Comparison of ENCODE assay signal across 22 cellular contexts in genomic region chr17:38710985-38711384, GRCh38. TPM values are rescaled to one million over a fixed set of nuclear protein-coding genes. Genes with fewer than 3 reads are reported as not detected.
DNase-seq lines count a peak whose midpoint lies in the region; ATAC-seq and TF ChIP-seq lines count a peak whose summit lies in the region.
"Had no signal": no experiment of that assay in that cellular context is flagged by ENCODE, and none has a peak within 500 bp of the region (broad histone marks: within the 10 kb centered on the region; RNA-seq: fewer than 3 reads in every experiment).

No MANE protein-coding gene starts in this region.

- no peak overlapping the region for H3K4me3 ChIP-seq in CD4-positive, CD25-positive, alpha-beta regulatory T cell (ENCODE audit: low read depth, low read length)
- H3K4me3 ChIP-seq in CD8-positive, alpha-beta memory T cell (ENCODE audit: low read length): no peak overlapping the region
- H3K4me3 ChIP-seq: SJSA1, smooth muscle cell, testis had no signal

- no peak for DNase-seq in CD4-positive, CD25-positive, alpha-beta regulatory T cell
- DNase-seq in CD8-positive, alpha-beta memory T cell: no peak
- DNase-seq in activated T-helper 1 cell treated with anti-CD3 and anti-CD28 coated beads, Interleukin-12 subunit alpha, Interleukin-12 subunit beta, Interleukin-2, Interleukin-4 antibody, amounts not matched to agents 30 ng/mL and 10 ng/mL and 1 ng/mL, durations not matched to agents 14 hours and 24 hours and 36 hours (ENCODE audit: low spot score): no peak
- no peak for DNase-seq in nephron progenitor cell
- DNase-seq in stimulated activated CD4-positive, alpha-beta T cell treated with anti-CD3 and anti-CD28 coated beads, Interleukin-4, amount 100 ng/mL, for 4 hours: no peak
- no peak for DNase-seq in activated T-helper 2 cell treated with anti-CD3 and anti-CD28 coated beads, Interferon-gamma antibody, Interleukin-2, Interleukin-4, amounts not matched to agents 10 μg/mL and 5 μg/mL and 100 μg/mL, durations not matched to agents 14 hours and 24 hours and 36 hours (ENCODE audit: low spot score)
- DNase-seq: activated CD4-positive, alpha-beta T cell treated with anti-CD3 and anti-CD28 coated beads for 4 hours; activated T-cell treated with anti-CD3 and anti-CD28 coated beads, Interleukin-2, amount 50 U/mL, for 4 hours; anterior cingulate cortex; DMS53; NCI-H1417 treated with DMSO at 0.1 percent for 48 hours; NCI-H2171; NCI-H774; PC-3; posterior cingulate gyrus; stimulated activated CD4-positive, alpha-beta T cell treated with anti-CD3 and anti-CD28 coated beads, Interleukin-4, amount 100 ng/mL, for 24 hours; testis had no signal

- peaks cover 0 to 3% (median 0%) of the 10 kb centered on the region in 7 donors for H3K9me3 Mint-ChIP-seq in CD4-positive, CD25-positive, alpha-beta regulatory T cell
- no peaks in the 10 kb centered on the region for H3K9me3 Mint-ChIP-seq in CD8-positive, alpha-beta memory T cell
- H3K9me3 Mint-ChIP-seq in activated T-helper 1 cell treated with anti-CD3 and anti-CD28 coated beads, Interleukin-12 subunit alpha, Interleukin-12 subunit beta, Interleukin-2, Interleukin-4 antibody, amounts not matched to agents 30 ng/mL and 10 ng/mL and 1 ng/mL, durations not matched to agents 14 hours and 24 hours and 36 hours: no peaks in the 10 kb centered on the region
- no peaks in the 10 kb centered on the region for H3K9me3 Mint-ChIP-seq in nephron progenitor cell
- no peaks in the 10 kb centered on the region for H3K9me3 Mint-ChIP-seq in activated T-helper 2 cell treated with anti-CD3 and anti-CD28 coated beads, Interferon-gamma antibody, Interleukin-2, Interleukin-4, amounts not matched to agents 10 μg/mL and 5 μg/mL and 100 μg/mL, durations not matched to agents 14 hours and 24 hours and 36 hours
- H3K9me3 Mint-ChIP-seq: activated T-cell treated with anti-CD3 and anti-CD28 coated beads, Interleukin-2, amount 50 U/mL, for 4 hours; central memory CD8-positive, alpha-beta T cell had no signal

- intact Hi-C loops in activated T-helper 1 cell treated with anti-CD3 and anti-CD28 coated beads, Interleukin-12 subunit alpha, Interleukin-12 subunit beta, Interleukin-2, Interleukin-4 antibody, amounts not matched to agents 30 ng/mL and 10 ng/mL and 1 ng/mL, durations not matched to agents 14 hours and 24 hours and 36 hours (cut with micrococcal nuclease): no loop called here
- intact Hi-C loops in activated T-helper 2 cell treated with anti-CD3 and anti-CD28 coated beads, Interferon-gamma antibody, Interleukin-2, Interleukin-4, amounts not matched to agents 10 μg/mL and 5 μg/mL and 100 μg/mL, durations not matched to agents 14 hours and 24 hours and 36 hours (cut with micrococcal nuclease): no loop called here

- H3K36me3 ChIP-seq in CD4-positive, CD25-positive, alpha-beta regulatory T cell (ENCODE audit: control insufficient read depth, insufficient read depth, low read length): peaks cover 78% of the 10 kb centered on the region
- peaks cover 79% of the 10 kb centered on the region for H3K36me3 ChIP-seq in CD8-positive, alpha-beta memory T cell (ENCODE audit: insufficient read depth, low read length)

- H3K4me3 Mint-ChIP-seq in CD4-positive, CD25-positive, alpha-beta regulatory T cell: peak overlapping the region in 2 of 4 donors; percentile 31 to 35
- H3K4me3 Mint-ChIP-seq in CD8-positive, alpha-beta memory T cell: peak overlapping the region in 1 of 7 donors; percentile 15
- H3K4me3 Mint-ChIP-seq in activated T-helper 1 cell treated with anti-CD3 and anti-CD28 coated beads, Interleukin-12 subunit alpha, Interleukin-12 subunit beta, Interleukin-2, Interleukin-4 antibody, amounts not matched to agents 30 ng/mL and 10 ng/mL and 1 ng/mL, durations not matched to agents 14 hours and 24 hours and 36 hours: no peak overlapping the region
- peak overlapping the region; percentile 59 for H3K4me3 Mint-ChIP-seq in nephron progenitor cell
- no peak overlapping the region for H3K4me3 Mint-ChIP-seq in activated T-helper 2 cell treated with anti-CD3 and anti-CD28 coated beads, Interferon-gamma antibody, Interleukin-2, Interleukin-4, amounts not matched to agents 10 μg/mL and 5 μg/mL and 100 μg/mL, durations not matched to agents 14 hours and 24 hours and 36 hours (ENCODE audit: low read depth)
- H3K4me3 Mint-ChIP-seq: B cell; central memory CD8-positive, alpha-beta T cell had no signal

- no peaks in the 10 kb centered on the region for H3K9me3 ChIP-seq in CD4-positive, CD25-positive, alpha-beta regulatory T cell (ENCODE audit: control insufficient read depth in 2 of 2, low read length in 2 of 2)
- H3K9me3 ChIP-seq in CD8-positive, alpha-beta memory T cell (ENCODE audit: low read length): no peaks in the 10 kb centered on the region
- H3K9me3 ChIP-seq: SJSA1, testis had no signal

- no peak overlapping the region for H3K27ac ChIP-seq in CD4-positive, CD25-positive, alpha-beta regulatory T cell (ENCODE audit: insufficient read depth, low read length, poor library complexity, severe bottlenecking)
- H3K27ac ChIP-seq in CD8-positive, alpha-beta memory T cell (ENCODE audit: low read depth, low read length): no peak overlapping the region
- H3K27ac ChIP-seq: SJSA1, testis had no signal

- H3K27me3 Mint-ChIP-seq in CD4-positive, CD25-positive, alpha-beta regulatory T cell: no peaks in the 10 kb centered on the region
- H3K27me3 Mint-ChIP-seq in CD8-positive, alpha-beta memory T cell: no peaks in the 10 kb centered on the region
- no peaks in the 10 kb centered on the region for H3K27me3 Mint-ChIP-seq in activated T-helper 1 cell treated with anti-CD3 and anti-CD28 coated beads, Interleukin-12 subunit alpha, Interleukin-12 subunit beta, Interleukin-2, Interleukin-4 antibody, amounts not matched to agents 30 ng/mL and 10 ng/mL and 1 ng/mL, durations not matched to agents 14 hours and 24 hours and 36 hours (ENCODE audit: insufficient read depth)
- no peaks in the 10 kb centered on the region for H3K27me3 Mint-ChIP-seq in nephron progenitor cell (ENCODE audit: low read depth, poor library complexity)
- H3K27me3 Mint-ChIP-seq in activated T-helper 2 cell treated with anti-CD3 and anti-CD28 coated beads, Interferon-gamma antibody, Interleukin-2, Interleukin-4, amounts not matched to agents 10 μg/mL and 5 μg/mL and 100 μg/mL, durations not matched to agents 14 hours and 24 hours and 36 hours (ENCODE audit: low read depth): no peaks in the 10 kb centered on the region
- H3K27me3 Mint-ChIP-seq: B cell; central memory CD8-positive, alpha-beta T cell had no signal

- H3K27ac Mint-ChIP-seq in CD4-positive, CD25-positive, alpha-beta regulatory T cell: peak overlapping the region in 2 of 3 donors; percentile 45 to 71
- H3K27ac Mint-ChIP-seq in CD8-positive, alpha-beta memory T cell: peak overlapping the region in 6 of 8 donors; percentile 14 to 70 (median 52)
- H3K27ac Mint-ChIP-seq in activated T-helper 1 cell treated with anti-CD3 and anti-CD28 coated beads, Interleukin-12 subunit alpha, Interleukin-12 subunit beta, Interleukin-2, Interleukin-4 antibody, amounts not matched to agents 30 ng/mL and 10 ng/mL and 1 ng/mL, durations not matched to agents 14 hours and 24 hours and 36 hours: peak overlapping the region; percentile 73
- H3K27ac Mint-ChIP-seq in nephron progenitor cell: peak overlapping the region; percentile 68
- no peak overlapping the region for H3K27ac Mint-ChIP-seq in activated T-helper 2 cell treated with anti-CD3 and anti-CD28 coated beads, Interferon-gamma antibody, Interleukin-2, Interleukin-4, amounts not matched to agents 10 μg/mL and 5 μg/mL and 100 μg/mL, durations not matched to agents 14 hours and 24 hours and 36 hours
- H3K27ac Mint-ChIP-seq: B cell had no signal

- H3K4me1 ChIP-seq in CD4-positive, CD25-positive, alpha-beta regulatory T cell (ENCODE audit: control insufficient read depth, insufficient read depth, low read length, poor library complexity, severe bottlenecking): peaks cover 26% of the 10 kb centered on the region
- H3K4me1 ChIP-seq in CD8-positive, alpha-beta memory T cell (ENCODE audit: insufficient read depth, low read length): peaks cover 42% of the 10 kb centered on the region

- no peaks in the 10 kb centered on the region for H3K27me3 ChIP-seq in CD4-positive, CD25-positive, alpha-beta regulatory T cell (ENCODE audit: control insufficient read depth, insufficient read depth, low read length)
- no peaks in the 10 kb centered on the region for H3K27me3 ChIP-seq in CD8-positive, alpha-beta memory T cell (ENCODE audit: insufficient read depth, low read length, poor library complexity, severe bottlenecking)
- H3K27me3 ChIP-seq: SJSA1, testis had no signal

- H3K36me3 Mint-ChIP-seq in CD4-positive, CD25-positive, alpha-beta regulatory T cell: peaks cover 43% of the 10 kb centered on the region
- H3K36me3 Mint-ChIP-seq in CD8-positive, alpha-beta memory T cell: peaks cover 0 to 91% (median 12%) of the 10 kb centered on the region in 3 donors
- H3K36me3 Mint-ChIP-seq in activated T-helper 1 cell treated with anti-CD3 and anti-CD28 coated beads, Interleukin-12 subunit alpha, Interleukin-12 subunit beta, Interleukin-2, Interleukin-4 antibody, amounts not matched to agents 30 ng/mL and 10 ng/mL and 1 ng/mL, durations not matched to agents 14 hours and 24 hours and 36 hours (ENCODE audit: low read depth): peaks cover 64% of the 10 kb centered on the region
- peaks cover 31% of the 10 kb centered on the region for H3K36me3 Mint-ChIP-seq in nephron progenitor cell (ENCODE audit: low read depth)
- peaks cover 87% of the 10 kb centered on the region for H3K36me3 Mint-ChIP-seq in activated T-helper 2 cell treated with anti-CD3 and anti-CD28 coated beads, Interferon-gamma antibody, Interleukin-2, Interleukin-4, amounts not matched to agents 10 μg/mL and 5 μg/mL and 100 μg/mL, durations not matched to agents 14 hours and 24 hours and 36 hours (ENCODE audit: low read depth)

- H3K4me1 Mint-ChIP-seq in CD4-positive, CD25-positive, alpha-beta regulatory T cell: peaks cover 5 to 64% (median 33%) of the 10 kb centered on the region in 4 donors
- H3K4me1 Mint-ChIP-seq in CD8-positive, alpha-beta memory T cell: peaks cover 35 to 56% (median 41%) of the 10 kb centered on the region in 3 donors
- peaks cover 75% of the 10 kb centered on the region for H3K4me1 Mint-ChIP-seq in activated T-helper 1 cell treated with anti-CD3 and anti-CD28 coated beads, Interleukin-12 subunit alpha, Interleukin-12 subunit beta, Interleukin-2, Interleukin-4 antibody, amounts not matched to agents 30 ng/mL and 10 ng/mL and 1 ng/mL, durations not matched to agents 14 hours and 24 hours and 36 hours (ENCODE audit: low read depth)
- peaks cover 67% of the 10 kb centered on the region for H3K4me1 Mint-ChIP-seq in nephron progenitor cell
- H3K4me1 Mint-ChIP-seq in activated T-helper 2 cell treated with anti-CD3 and anti-CD28 coated beads, Interferon-gamma antibody, Interleukin-2, Interleukin-4, amounts not matched to agents 10 μg/mL and 5 μg/mL and 100 μg/mL, durations not matched to agents 14 hours and 24 hours and 36 hours (ENCODE audit: low read depth): peaks cover 49% of the 10 kb centered on the region

- TF ChIP-seq CTCF in nephron progenitor cell (IDR thresholded peaks at IDR 0.05): no peak

- POLR2A ChIA-PET in CD8-positive, alpha-beta memory T cell (lab: Charles Lee): interaction anchor here (0.5 to 1.0 kb wide), 3 partner anchors 18 to 489 kb away, joined by 3 to 4 read pairs (median 3); no protein-coding TSS in a partner anchor

- ATAC-seq in CD4-positive, CD25-positive, alpha-beta regulatory T cell (ENCODE audit: low read depth in 2 of 2): no peak
- no peak for ATAC-seq in GM18870 (IDR thresholded peaks at IDR 0.05; ENCODE audit: unreplicated experiment)
- ATAC-seq: activated T-cell treated with anti-CD3 and anti-CD28 coated beads, Interleukin-2, amount 50 U/mL, for 4 hours; PC-3 had no signal

- CTCF ChIA-PET in CD8-positive, alpha-beta memory T cell (lab: Charles Lee): interaction anchor here (1.9 to 3.1 kb wide), 2 partner anchors 8 to 24 kb away, joined by 5 to 13 read pairs; no protein-coding TSS in a partner anchor

RNA-seq across cellular contexts. Expression of gene MLLT6, which starts 5.9 kb away (rescaled TPM):
- 361 TPM for total RNA-seq in CD4-positive, CD25-positive, alpha-beta regulatory T cell
- polyA plus RNA-seq in CD4-positive, CD25-positive, alpha-beta regulatory T cell: 1 to 10 TPM; 5.2 to 6.8 (median 6.6) TPM
- total RNA-seq in CD8-positive, alpha-beta memory T cell: 100 to 1,000 TPM; 197 to 202 TPM
- 15.9 TPM for polyA plus RNA-seq in CD8-positive, alpha-beta memory T cell
- total RNA-seq in activated T-helper 1 cell treated with anti-CD3 and anti-CD28 coated beads, Interleukin-12 subunit alpha, Interleukin-12 subunit beta, Interleukin-2, Interleukin-4 antibody, amounts not matched to agents 30 ng/mL and 10 ng/mL and 1 ng/mL, durations not matched to agents 14 hours and 24 hours and 36 hours: 250 and 252 TPM in 2 replicates
- 211 and 213 TPM in 2 replicates for total RNA-seq in activated T-helper 2 cell treated with anti-CD3 and anti-CD28 coated beads, Interferon-gamma antibody, Interleukin-2, Interleukin-4, amounts not matched to agents 10 μg/mL and 5 μg/mL and 100 μg/mL, durations not matched to agents 14 hours and 24 hours and 36 hours

RNA-seq across cellular contexts. Expression of gene CISD3, which starts 19.2 kb away (rescaled TPM):
- total RNA-seq in CD4-positive, CD25-positive, alpha-beta regulatory T cell: 8.7 TPM
- 10 to 100 TPM; 31.7 to 62.6 (median 40.6) TPM for polyA plus RNA-seq in CD4-positive, CD25-positive, alpha-beta regulatory T cell
- 10 to 100 TPM; 58.2 to 59.6 TPM for total RNA-seq in CD8-positive, alpha-beta memory T cell
- 73.4 TPM for polyA plus RNA-seq in CD8-positive, alpha-beta memory T cell
- 39.2 and 41.4 TPM in 2 replicates for total RNA-seq in activated T-helper 1 cell treated with anti-CD3 and anti-CD28 coated beads, Interleukin-12 subunit alpha, Interleukin-12 subunit beta, Interleukin-2, Interleukin-4 antibody, amounts not matched to agents 30 ng/mL and 10 ng/mL and 1 ng/mL, durations not matched to agents 14 hours and 24 hours and 36 hours
- 32.2 and 37.0 TPM in 2 replicates for total RNA-seq in activated T-helper 2 cell treated with anti-CD3 and anti-CD28 coated beads, Interferon-gamma antibody, Interleukin-2, Interleukin-4, amounts not matched to agents 10 μg/mL and 5 μg/mL and 100 μg/mL, durations not matched to agents 14 hours and 24 hours and 36 hours

RNA-seq across cellular contexts. Expression of gene EPOP, which starts 36.2 kb away (rescaled TPM):
- 0.59 TPM for total RNA-seq in CD4-positive, CD25-positive, alpha-beta regulatory T cell
- under 1 TPM in 1 of 4 donors, not detected in 3; 0.13 TPM for polyA plus RNA-seq in CD4-positive, CD25-positive, alpha-beta regulatory T cell
- total RNA-seq in CD8-positive, alpha-beta memory T cell: 10 to 100 TPM; 47.0 to 50.0 TPM
- 0.10 TPM for polyA plus RNA-seq in CD8-positive, alpha-beta memory T cell
- total RNA-seq in activated T-helper 1 cell treated with anti-CD3 and anti-CD28 coated beads, Interleukin-12 subunit alpha, Interleukin-12 subunit beta, Interleukin-2, Interleukin-4 antibody, amounts not matched to agents 30 ng/mL and 10 ng/mL and 1 ng/mL, durations not matched to agents 14 hours and 24 hours and 36 hours: 56.5 and 58.8 TPM in 2 replicates
- 34.9 TPM in 2 replicates for total RNA-seq in activated T-helper 2 cell treated with anti-CD3 and anti-CD28 coated beads, Interferon-gamma antibody, Interleukin-2, Interleukin-4, amounts not matched to agents 10 μg/mL and 5 μg/mL and 100 μg/mL, durations not matched to agents 14 hours and 24 hours and 36 hours

RNA-seq across cellular contexts. Expression of gene PCGF2, which starts 37.2 kb away (rescaled TPM):
- total RNA-seq in CD4-positive, CD25-positive, alpha-beta regulatory T cell: 0.25 TPM
- not detected for polyA plus RNA-seq in CD4-positive, CD25-positive, alpha-beta regulatory T cell
- under 1 TPM; 0.72 to 0.89 TPM for total RNA-seq in CD8-positive, alpha-beta memory T cell
- polyA plus RNA-seq in CD8-positive, alpha-beta memory T cell: 0.09 TPM
- total RNA-seq in activated T-helper 1 cell treated with anti-CD3 and anti-CD28 coated beads, Interleukin-12 subunit alpha, Interleukin-12 subunit beta, Interleukin-2, Interleukin-4 antibody, amounts not matched to agents 30 ng/mL and 10 ng/mL and 1 ng/mL, durations not matched to agents 14 hours and 24 hours and 36 hours: 3.7 and 4.6 TPM in 2 replicates
- total RNA-seq in activated T-helper 2 cell treated with anti-CD3 and anti-CD28 coated beads, Interferon-gamma antibody, Interleukin-2, Interleukin-4, amounts not matched to agents 10 μg/mL and 5 μg/mL and 100 μg/mL, durations not matched to agents 14 hours and 24 hours and 36 hours: 5.8 and 7.4 TPM in 2 replicates
- total RNA-seq: B cell had no signal

RNA-seq across cellular contexts. Expression of gene PSMB3, which starts 41.6 kb away (rescaled TPM):
- total RNA-seq in CD4-positive, CD25-positive, alpha-beta regulatory T cell: 107 TPM
- polyA plus RNA-seq in CD4-positive, CD25-positive, alpha-beta regulatory T cell: 100 to 1,000 TPM; 473 to 589 (median 509) TPM
- 100 to 1,000 TPM; 317 to 323 TPM for total RNA-seq in CD8-positive, alpha-beta memory T cell
- polyA plus RNA-seq in CD8-positive, alpha-beta memory T cell: 431 TPM
- total RNA-seq in activated T-helper 1 cell treated with anti-CD3 and anti-CD28 coated beads, Interleukin-12 subunit alpha, Interleukin-12 subunit beta, Interleukin-2, Interleukin-4 antibody, amounts not matched to agents 30 ng/mL and 10 ng/mL and 1 ng/mL, durations not matched to agents 14 hours and 24 hours and 36 hours: 349 and 366 TPM in 2 replicates
- total RNA-seq in activated T-helper 2 cell treated with anti-CD3 and anti-CD28 coated beads, Interferon-gamma antibody, Interleukin-2, Interleukin-4, amounts not matched to agents 10 μg/mL and 5 μg/mL and 100 μg/mL, durations not matched to agents 14 hours and 24 hours and 36 hours: 337 and 342 TPM in 2 replicates

Comparison
In these comparisons a context has a peak if more than half of its experiments do, and no peak if none do; other contexts are left out.
1. RNA of gene EPOP, which starts 36.2 kb away (total RNA-seq): 56.5 to 58.8 TPM in activated T-helper 1 cell treated with anti-CD3 and anti-CD28 coated beads, Interleukin-12 subunit alpha, Interleukin-12 subunit beta, Interleukin-2, Interleukin-4 antibody, amounts not matched to agents 30 ng/mL and 10 ng/mL and 1 ng/mL, durations not matched to agents 14 hours and 24 hours and 36 hours, 47.0 to 50.0 TPM in CD8-positive, alpha-beta memory T cell and 34.9 TPM in activated T-helper 2 cell treated with anti-CD3 and anti-CD28 coated beads, Interferon-gamma antibody, Interleukin-2, Interleukin-4, amounts not matched to agents 10 μg/mL and 5 μg/mL and 100 μg/mL, durations not matched to agents 14 hours and 24 hours and 36 hours; 0.59 TPM in CD4-positive, CD25-positive, alpha-beta regulatory T cell (single experiment); every median in the first group is over 10 times any median in the second.